12 cellular contexts compared by ENCODE assay signal in genomic region chr6:72739368-72739779, GRCh38.
DNase-seq lines count a peak whose midpoint lies in the region; ATAC-seq and TF ChIP-seq lines count a peak whose summit lies in the region.
"Had no signal": no experiment of that assay in that cellular context is flagged by ENCODE, and none has a peak within 500 bp of the region (broad histone marks: within the 10 kb centered on the region; RNA-seq: fewer than 3 reads in every experiment).

No MANE protein-coding gene starts in this region.

- H3K9me3 ChIP-seq in T-helper 17 cell (ENCODE audit: control insufficient read depth, low read length, poor library complexity, severe bottlenecking) (no peaks in the 10 kb centered on the region), hepatocyte (ENCODE audit: low read depth) (no peaks in the 10 kb centered on the region), aorta (ENCODE audit: control insufficient read depth, low read length) (no peaks in the 10 kb centered on the region)
- H3K9me3 ChIP-seq: thoracic aorta had no signal

- TF ChIP-seq CTCF in natural killer cell (IDR thresholded peaks at IDR 0.05) (no peak), hepatocyte (IDR thresholded peaks at IDR 0.05; ENCODE audit: poor library complexity) (no peak)

- WGBS in hepatocyte (ENCODE audit: low lambda C conversion rate, missing lambda C conversion rate), result 83% methylated on average over 3 of the region's 3 CpGs
- 86 to 88% methylated on average over 3 of the region's 3 CpGs for WGBS in aorta, 2 donors

- no peaks in the 10 kb centered on the region for H3K9me3 Mint-ChIP-seq in natural killer cell

- DNase-seq in natural killer cell (no peak), T-helper 17 cell (no peak), hepatocyte (ENCODE audit: low spot score) (no peak), aorta (no peak), Right ventricle myocardium inferior (ENCODE audit: missing footprints) (no peak)
- DNase-seq: activated gamma-delta T cell, left colon had no signal

- no peaks in the 10 kb centered on the region for H3K79me2 ChIP-seq in hepatocyte

- H3K4me3 Mint-ChIP-seq in natural killer cell, result peak overlapping the region; percentile 82
- no peak overlapping the region for H3K4me3 Mint-ChIP-seq in T-helper 17 cell

- H2AFZ ChIP-seq in hepatocyte, result no peak overlapping the region

- intact Hi-C loops in natural killer cell (cut with micrococcal nuclease) (no loop called here), aorta (cut with DNase I) (no loop called here), Right ventricle myocardium inferior (cut with DNase I) (no loop called here)

- H3K27ac ChIP-seq in hepatocyte, result no peak overlapping the region
- H3K27ac ChIP-seq in aorta (ENCODE audit: low read depth in 1 of 2, low read length in 2 of 2), result no peak overlapping the region
- H3K27ac ChIP-seq: RWPE1, thoracic aorta had no signal

- H3K36me3 ChIP-seq in hepatocyte (replicated peaks; ENCODE audit: insufficient read depth, low read depth) (no peaks in the 10 kb centered on the region), aorta (ENCODE audit: control insufficient read depth in 1 of 2, insufficient read depth in 2 of 2, low read length in 1 of 2) (no peaks in the 10 kb centered on the region)
- H3K36me3 ChIP-seq: thoracic aorta had no signal

- no peaks in the 10 kb centered on the region for H3K27me3 Mint-ChIP-seq in natural killer cell (ENCODE audit: low read depth in 2 of 2)
- H3K27me3 Mint-ChIP-seq in T-helper 17 cell, result peaks cover 5% of the 10 kb centered on the region

- H3K4me3 ChIP-seq in hepatocyte, result no peak overlapping the region
- no peak overlapping the region for H3K4me3 ChIP-seq in aorta (ENCODE audit: low read length in 2 of 2)
- H3K4me3 ChIP-seq: thoracic aorta had no signal

- H3K27me3 ChIP-seq in hepatocyte, result no peaks in the 10 kb centered on the region
- no peaks in the 10 kb centered on the region for H3K27me3 ChIP-seq in aorta (ENCODE audit: control insufficient read depth in 1 of 2, insufficient read depth in 2 of 2, low read length in 1 of 2)

- ATAC-seq in GM18868 (IDR thresholded peaks at IDR 0.05; ENCODE audit: unreplicated experiment) (peak; percentile 62), GM21737 (IDR thresholded peaks at IDR 0.05; ENCODE audit: unreplicated experiment) (peak; percentile 58), HG03460 (IDR thresholded peaks at IDR 0.05; ENCODE audit: unreplicated experiment) (peak; percentile 51), natural killer cell (peak in 2 of 3 donors; percentile 43 to 50), T-helper 17 cell (no peak), aorta (ENCODE audit: low FRiP score) (no peak), Right ventricle myocardium inferior (no peak)
- ATAC-seq: left colon had no signal

- H3K27ac Mint-ChIP-seq in natural killer cell, result peak overlapping the region; percentile 60 to 74
- H3K27ac Mint-ChIP-seq in T-helper 17 cell, result no peak overlapping the region

- H3K4me1 ChIP-seq in hepatocyte (ENCODE audit: insufficient read depth) (no peaks in the 10 kb centered on the region), aorta (ENCODE audit: control insufficient read depth in 1 of 2, insufficient read depth in 2 of 2, low read length in 2 of 2) (no peaks in the 10 kb centered on the region)

- H3K36me3 Mint-ChIP-seq in natural killer cell, result no peaks in the 10 kb centered on the region
- H3K36me3 Mint-ChIP-seq in T-helper 17 cell (ENCODE audit: low read depth), result no peaks in the 10 kb centered on the region

- no peaks in the 10 kb centered on the region for H4K20me1 ChIP-seq in hepatocyte (ENCODE audit: insufficient read depth, poor library complexity, severe bottlenecking)

- H3K9me2 ChIP-seq in hepatocyte (replicated peaks; ENCODE audit: insufficient read depth), result no peaks in the 10 kb centered on the region

- H3K4me2 ChIP-seq in hepatocyte, result no peak overlapping the region

- H3K4me1 Mint-ChIP-seq in natural killer cell, result peaks cover 42 to 43% of the 10 kb centered on the region in 2 donors
- no peaks in the 10 kb centered on the region for H3K4me1 Mint-ChIP-seq in T-helper 17 cell

Comparison
In these comparisons a context has a peak if more than half of its experiments do, and no peak if none do; other contexts are left out.
1. ATAC-seq: peak in GM18868 (single experiment), GM21737 (single experiment), HG03460 (single experiment) and natural killer cell (2 of 3); none in T-helper 17 cell (single experiment), aorta (single experiment) and Right ventricle myocardium inferior (single experiment).